Comparison of ENCODE assay signal across 1 cellular context in genomic region chr17:17121162-17121561, GRCh38.
TF ChIP-seq lines count a peak whose summit lies in the region.

No MANE protein-coding gene starts in this region.

TF ChIP-seq in K562, 482 proteins besides CTCF, POLR2A, EP300 and RAD21 (continued from another document):
- TF ChIP-seq ZNF407 (IDR thresholded peaks at IDR 0.05; ENCODE audit: low read depth) (no peak), TEAD1 (CRISPR knock-in tag; IDR thresholded peaks at IDR 0.05) (no peak), TRIM28 (IDR thresholded peaks at IDR 0.05) (no peak), CTBP1 (IDR thresholded peaks at IDR 0.05; ENCODE audit: borderline replicate concordance) (no peak), ZNF444 (CRISPR knock-in tag; IDR thresholded peaks at IDR 0.05) (no peak), NFIC (IDR thresholded peaks at IDR 0.05) (no peak), CREB5 (CRISPR knock-in tag; IDR thresholded peaks at IDR 0.05) (no peak), BCLAF1 (IDR thresholded peaks at IDR 0.05; ENCODE audit: borderline replicate concordance in 1 of 2, control insufficient read depth in 1 of 2, low read depth in 2 of 2, low read length in 1 of 2) (no peak), ZNF232 (CRISPR knock-in tag; IDR thresholded peaks at IDR 0.05) (no peak), KLF10 (CRISPR knock-in tag; IDR thresholded peaks at IDR 0.05) (no peak), POLR2AphosphoS2 (IDR thresholded peaks at IDR 0.05; ENCODE audit: low read length) (no peak), ELF2 (CRISPR knock-in tag; IDR thresholded peaks at IDR 0.05) (no peak)
